10 cellular contexts compared by ENCODE assay signal in the genomic region with DNA sequence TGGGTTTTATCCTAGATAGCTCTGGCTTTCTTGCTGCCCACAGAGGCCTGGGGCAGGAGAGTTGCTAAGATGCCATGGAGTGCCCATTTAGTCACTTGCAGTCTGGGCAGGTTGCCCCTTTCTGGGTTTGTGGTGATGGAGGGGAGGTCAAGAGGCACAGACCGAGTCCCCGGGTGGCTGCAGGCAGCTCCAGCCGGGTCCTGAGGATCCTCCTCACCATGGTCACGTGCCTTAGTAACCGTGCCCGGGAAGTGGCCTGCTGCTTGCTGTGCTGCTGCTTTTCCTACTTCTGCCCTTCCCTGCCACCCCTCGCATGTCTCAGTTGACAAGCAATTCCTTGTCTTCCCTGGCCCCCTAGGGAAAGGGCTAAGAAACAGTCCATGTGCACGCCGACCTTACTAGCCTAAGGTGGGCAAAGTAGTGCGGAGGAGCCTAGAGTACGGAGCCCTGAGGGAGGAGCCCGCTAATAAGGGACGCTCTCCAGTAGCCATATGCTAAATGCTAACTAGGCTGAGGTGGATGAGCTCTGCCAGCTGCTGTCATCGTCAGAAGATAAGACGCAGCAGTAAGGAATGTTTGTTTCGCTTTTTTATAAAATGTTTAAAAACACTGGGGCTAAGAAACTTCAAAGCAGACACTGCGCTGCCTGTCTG. TPM values are rescaled to one million over a fixed set of nuclear protein-coding genes. Genes with fewer than 3 reads are reported as not detected.
DNase-seq lines count a peak whose midpoint lies in the region; ATAC-seq and TF ChIP-seq lines count a peak whose summit lies in the region.
"Had no signal": no experiment of that assay in that cellular context is flagged by ENCODE, and none has a peak within 500 bp of the region (broad histone marks: within the 10 kb centered on the region; RNA-seq: fewer than 3 reads in every experiment).

No MANE protein-coding gene starts in this region.

- no TSS peak for BruUV-seq in Calu3 (replicated peaks; lab: Mats Ljungman, UMichigan)

- TF ChIP-seq CTCF in Calu3 (IDR thresholded peaks at IDR 0.05; ENCODE audit: unreplicated experiment) = no peak
- no peak for TF ChIP-seq CTCF in glutamatergic neuron (IDR thresholded peaks at IDR 0.05; ENCODE audit: partially characterized antibody, unreplicated experiment)
- TF ChIP-seq CTCF in neural crest cell (conservative IDR thresholded peaks at IDR 0.05) = no peak

- CTCF ChIA-PET in Calu3 (lab: Charles Lee) = interaction anchor here (0.7 kb wide), 1 partner anchor 121 kb away, joined by 3 read pairs; no protein-coding TSS in a partner anchor

- ATAC-seq in SK-N-SH treated with all-trans-retinoic acid at 6 μM for 48 hours (peak; percentile 68; the same call in 2 of the 3 replicates), GM21737 (IDR thresholded peaks at IDR 0.05; ENCODE audit: unreplicated experiment) (no peak)

- peaks cover 7% of the 10 kb centered on the region for H3K27me3 Mint-ChIP-seq in Calu3 (ENCODE audit: unreplicated experiment)
- H3K27me3 Mint-ChIP-seq in glutamatergic neuron (ENCODE audit: unreplicated experiment) = peaks cover 2% of the 10 kb centered on the region
- H3K27me3 Mint-ChIP-seq in neural crest cell (ENCODE audit: low read depth) = peaks cover 38% of the 10 kb centered on the region

- peak overlapping the region; percentile 76 for H3K4me3 Mint-ChIP-seq in Calu3 (ENCODE audit: low read depth, unreplicated experiment)
- peak overlapping the region; percentile 71 for H3K4me3 Mint-ChIP-seq in glutamatergic neuron (ENCODE audit: unreplicated experiment)
- H3K4me3 Mint-ChIP-seq in neural crest cell = peak overlapping the region; percentile 42

- intact Hi-C loops in Calu3 (cut with micrococcal nuclease; ENCODE audit: unreplicated experiment) = no loop called here

- H3K36me3 Mint-ChIP-seq in Calu3 (ENCODE audit: insufficient read depth, unreplicated experiment) (peaks cover 6% of the 10 kb centered on the region), glutamatergic neuron (ENCODE audit: unreplicated experiment) (no peaks in the 10 kb centered on the region), neural crest cell (ENCODE audit: low read depth) (no peaks in the 10 kb centered on the region)

- H3K9me3 Mint-ChIP-seq in Calu3 (ENCODE audit: low read depth, unreplicated experiment) (no peaks in the 10 kb centered on the region), glutamatergic neuron (ENCODE audit: unreplicated experiment) (no peaks in the 10 kb centered on the region), neural crest cell (no peaks in the 10 kb centered on the region)

- no peak for DNase-seq in Calu3
- DNase-seq in glutamatergic neuron = peak; percentile 22
- no peak for DNase-seq in neural crest cell (ENCODE audit: low read depth, low spot score)
- DNase-seq in NCI-H1092 (lab: John Stamatoyannopoulos, UW) = no peak
- DNase-seq in OCI-M2 (lab: John Stamatoyannopoulos, UW; ENCODE audit: unreplicated experiment) = no peak
- no peak for DNase-seq in activated naive CD4-positive, alpha-beta T cell treated with anti-CD3 and anti-CD28 coated beads, Interleukin-2, amount 50 U/mL, for 16 hours

- no peak overlapping the region for H3K27ac Mint-ChIP-seq in Calu3 (ENCODE audit: unreplicated experiment)
- H3K27ac Mint-ChIP-seq in glutamatergic neuron (ENCODE audit: unreplicated experiment) = no peak overlapping the region
- H3K27ac Mint-ChIP-seq in neural crest cell (ENCODE audit: unreplicated experiment) = no peak overlapping the region

- H3K4me1 Mint-ChIP-seq in Calu3 (ENCODE audit: low read depth, unreplicated experiment) = peaks cover 26% of the 10 kb centered on the region
- peaks cover 6% of the 10 kb centered on the region for H3K4me1 Mint-ChIP-seq in glutamatergic neuron (ENCODE audit: low read depth, unreplicated experiment)
- H3K4me1 Mint-ChIP-seq in neural crest cell = peaks cover 16% of the 10 kb centered on the region

TF ChIP-seq in SK-N-SH treated with all-trans-retinoic acid at 6 μM for 48 hours, 23 proteins besides CTCF, POLR2A, EP300 and RAD21:
- TF ChIP-seq ESRRG (CRISPR knock-in tag; IDR thresholded peaks at IDR 0.05) (no peak), ZC3H10 (CRISPR knock-in tag; IDR thresholded peaks at IDR 0.05) (no peak)

RNA-seq across cellular contexts. Expression of a gene that starts 34.9 kb away (rescaled TPM):
- total RNA-seq in Calu3 (2022) (not detected in 2 replicates), glutamatergic neuron (ENCODE audit: unreplicated experiment) (not detected), neural crest cell (not detected in 2 replicates)
- total RNA-seq: endothelial cell of umbilical vein; T-helper 2 cell treated with Interferon-gamma antibody and Interleukin-4, amounts not matched to agents 100 ng/mL and 5 ng/mL, for 36 hours had no signal

RNA-seq across cellular contexts. Expression of a gene that starts 43.3 kb away (rescaled TPM):
- total RNA-seq in Calu3 (2022) = not detected in 2 replicates
- total RNA-seq in glutamatergic neuron (ENCODE audit: unreplicated experiment) = not detected
- not detected in 2 replicates for total RNA-seq in neural crest cell
- total RNA-seq: endothelial cell of umbilical vein; T-helper 2 cell treated with Interferon-gamma antibody and Interleukin-4, amounts not matched to agents 100 ng/mL and 5 ng/mL, for 36 hours had no signal
